Comparison of ENCODE assay signal across 23 cellular contexts in the genomic region with DNA sequence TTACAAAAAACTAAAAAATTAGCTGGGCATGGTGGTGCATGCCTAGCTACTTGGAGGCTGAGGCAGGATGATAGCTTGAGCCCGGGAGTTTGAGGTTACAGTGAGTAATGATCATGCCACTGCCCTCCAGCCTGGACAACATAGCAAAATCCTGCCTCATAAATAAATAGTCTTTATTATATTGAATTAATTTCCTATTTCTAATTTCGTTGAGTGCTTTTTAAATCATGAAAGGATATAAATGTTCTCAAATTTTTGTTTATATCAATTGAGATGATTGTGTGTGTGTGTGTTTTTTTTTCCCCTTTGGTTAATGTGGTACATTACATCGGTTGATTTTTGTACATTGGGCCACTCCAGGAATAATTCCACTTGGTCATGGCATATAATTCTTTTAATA. TPM values are rescaled to one million over a fixed set of nuclear protein-coding genes. Genes with fewer than 3 reads are reported as not detected.
"Had no signal": no experiment of that assay in that cellular context is flagged by ENCODE, and none has a peak within 500 bp of the region (broad histone marks: within the 10 kb centered on the region; RNA-seq: fewer than 3 reads in every experiment).

No MANE protein-coding gene starts in this region.

- H3K9me3 ChIP-seq: SK-N-SH had no signal

- H3K27ac ChIP-seq: RWPE1 had no signal

- DNase-seq: IMR-90, Karpas-422, KG1, MM.1S, NCI-H1092 treated with DMSO at 0.1 percent for 48 hours, NCI-H1436, NCI-H187, NCI-H2029, NCI-H2081 treated with DMSO at 0.1 percent for 48 hours, NCI-H2171, NCI-H226, NCI-H446, NCI-H510A, NCI-H524 treated with DMSO at 0.1 percent for 48 hours, NCI-H69, NCI-H774, SHP77, SK-N-SH, SW 1271 had no signal

- FAIRE-seq: RCC 7860 had no signal

- H3K9ac ChIP-seq: SK-N-SH had no signal

- H3K4me2 ChIP-seq: SK-N-SH had no signal

RNA-seq across cellular contexts. Expression of gene AQP8, which starts 32.0 kb away (rescaled TPM):
- total RNA-seq: HT-29, IMR-90, SK-MEL-5 had no signal
- polyA plus RNA-seq: IMR-90 had no signal
